In genomic region chr11:34707462-34707840, GRCh38 we compare ENCODE assay signal across 1 cellular context.
TF ChIP-seq lines count a peak whose summit lies in the region.

No MANE protein-coding gene starts in this region.

TF ChIP-seq in H1, 55 proteins besides CTCF, POLR2A, EP300 and RAD21 (continued from another document):
- TF ChIP-seq RXRA (IDR thresholded peaks at IDR 0.05; ENCODE audit: insufficient read depth, low read depth, low read length) = no peak
- no peak for TF ChIP-seq POLR2AphosphoS5 (IDR thresholded peaks at IDR 0.05; ENCODE audit: low read depth, low read length)
- TF ChIP-seq HDAC2 (IDR thresholded peaks at IDR 0.05; ENCODE audit: borderline replicate concordance in 1 of 2, low read depth in 2 of 2, low read length in 2 of 2) = no peak
- no peak for TF ChIP-seq CBX5 (IDR thresholded peaks at IDR 0.05; ENCODE audit: low read depth, low read length)
- TF ChIP-seq RNF2 (IDR thresholded peaks at IDR 0.05; ENCODE audit: borderline replicate concordance, low read depth, low read length, missing control alignments, poor library complexity, severe bottlenecking) = no peak
- TF ChIP-seq CREB1 (IDR thresholded peaks at IDR 0.05) = no peak
- TF ChIP-seq YY1 (IDR thresholded peaks at IDR 0.05; ENCODE audit: low read depth, low read length) = no peak
- TF ChIP-seq RBBP5 (IDR thresholded peaks at IDR 0.05; ENCODE audit: borderline replicate concordance, low read depth, low read length) = no peak
- TF ChIP-seq MAFK (IDR thresholded peaks at IDR 0.05; ENCODE audit: low read depth, low read length) = no peak
